In the genomic region with DNA sequence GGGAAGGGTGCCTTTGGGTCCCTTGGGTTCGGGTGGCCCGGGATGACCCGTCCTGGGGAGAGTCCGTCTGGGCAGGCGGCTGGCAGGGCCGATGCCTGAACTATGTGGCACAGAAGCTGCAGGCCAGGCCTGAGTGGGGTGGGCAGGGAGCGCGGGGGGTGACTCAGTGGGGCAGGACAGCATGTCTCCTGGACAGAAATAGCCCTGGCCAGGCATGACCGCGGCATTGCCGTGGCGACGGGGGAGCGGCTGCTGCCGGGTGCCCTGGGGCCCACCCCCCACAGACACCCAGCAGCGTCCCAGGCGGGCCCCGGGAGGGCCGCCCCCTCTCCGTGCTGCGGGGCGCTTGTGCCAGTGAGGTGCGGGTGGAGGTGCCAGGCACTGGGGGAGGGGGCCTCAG, we compare ENCODE assay signal across 28 cellular contexts. TPM values are rescaled to one million over a fixed set of nuclear protein-coding genes. Genes with fewer than 3 reads are reported as not detected.
DNase-seq lines count a peak whose midpoint lies in the region; ATAC-seq, FAIRE-seq and TF ChIP-seq lines count a peak whose summit lies in the region.
"Had no signal": no experiment of that assay in that cellular context is flagged by ENCODE, and none has a peak within 500 bp of the region (broad histone marks: within the 10 kb centered on the region; RNA-seq: fewer than 3 reads in every experiment).

No MANE protein-coding gene starts in this region.

- no peaks in the 10 kb centered on the region for H3K9me3 ChIP-seq in BLaER1 treated with 17β-estradiol and CSF1 and Interleukin-3, amounts not matched to agents 10 nM and 100 nM (replicated peaks in 1 of 11)
- H3K9me3 ChIP-seq in esophagus muscularis mucosa: no peaks in the 10 kb centered on the region
- H3K9me3 ChIP-seq in tibial nerve: no peaks in the 10 kb centered on the region
- H3K9me3 ChIP-seq: body of pancreas, colonic mucosa, HAP-1, transverse colon had no signal

- H3K27ac ChIP-seq in BLaER1 treated with 17β-estradiol and CSF1 and Interleukin-3, amounts not matched to agents 10 nM and 100 nM: no peak overlapping the region
- H3K27ac ChIP-seq in esophagus muscularis mucosa (replicated peaks in 1 of 4) (no peak overlapping the region), tibial nerve (no peak overlapping the region)
- H3K27ac ChIP-seq: body of pancreas, colonic mucosa, parathyroid adenoma, skin epidermis, transverse colon had no signal

- peaks cover 28 to 76% (median 60%) of the 10 kb centered on the region in 11 experiments for H3K27me3 ChIP-seq in BLaER1 treated with 17β-estradiol and CSF1 and Interleukin-3, amounts not matched to agents 10 nM and 100 nM
- H3K27me3 ChIP-seq in esophagus muscularis mucosa: peaks cover 4 to 76% (median 18%) of the 10 kb centered on the region in 4 donors
- peaks cover 0 to 80% of the 10 kb centered on the region in 2 donors for H3K27me3 ChIP-seq in tibial nerve

- H3K4me3 ChIP-seq in BLaER1 treated with 17β-estradiol and CSF1 and Interleukin-3, amounts not matched to agents 10 nM and 100 nM: no peak overlapping the region
- H3K4me3 ChIP-seq in esophagus muscularis mucosa (no peak overlapping the region), tibial nerve (no peak overlapping the region)
- H3K4me3 ChIP-seq: body of pancreas, colonic mucosa, HAP-1, lung, skin epidermis, transverse colon had no signal

- H4K20me1 ChIP-seq in BLaER1 treated with 17β-estradiol and CSF1 and Interleukin-3, amounts not matched to agents 10 nM and 100 nM: peaks cover 0 to 82% (median 36%) of the 10 kb centered on the region in 11 experiments; a peak in 15 of 22 replicates

- TF ChIP-seq CTCF in esophagus muscularis mucosa (IDR thresholded peaks at IDR 0.05) (no peak), tibial nerve (IDR thresholded peaks at IDR 0.05) (no peak)

- intact Hi-C loops in left ventricle myocardium superior (cut with micrococcal nuclease): no loop called here
- intact Hi-C loops in esophagus muscularis mucosa (cut with DNase I): no loop called here

- FAIRE-seq in RCC 7860 (lab: Jason Lieb, UNC): no peak
- FAIRE-seq: GM12891 had no signal

- WGBS in esophagus muscularis mucosa: 81% methylated on average over 16 of the region's 23 CpGs
- 51 to 64% methylated on average over 9 to 23 of the region's 23 CpGs for WGBS in tibial nerve, 2 donors

- peak; percentile 29 for DNase-seq in RCC 7860 (ENCODE audit: low spot score)
- DNase-seq in left ventricle myocardium superior: peak; percentile 92
- peak; percentile 24 for DNase-seq in renal cortical epithelial cell (ENCODE audit: low read depth)
- no peak for DNase-seq in NCI-H748 (lab: John Stamatoyannopoulos, UW; ENCODE audit: unreplicated experiment)
- no peak for DNase-seq in esophagus muscularis mucosa (ENCODE audit: extremely low spot score)
- no peak for DNase-seq in tibial nerve (ENCODE audit: low spot score in 2 of 2)
- DNase-seq: activated CD4-positive, alpha-beta T cell treated with anti-CD3 and anti-CD28 coated beads for 1 hour; activated CD8-positive, alpha-beta memory T cell treated with anti-CD3 and anti-CD28 coated beads for 24 hours; body of pancreas; CD8-positive, alpha-beta memory T cell; colonic mucosa; DMS53; naive B cell; NCI-H1092; NCI-H2081; NK-92 treated with Interleukin-12 subunit alpha and Interleukin-12 subunit beta, amount 100 ng/mL, for 24 hours; stimulated activated CD4-positive, alpha-beta T cell treated with anti-CD3 and anti-CD28 coated beads, Interleukin-2, amount 100 ng/mL, for 24 hours; stimulated activated naive CD4-positive, alpha-beta T cell; transverse colon had no signal

- no peak for TF ChIP-seq EP300 in esophagus muscularis mucosa (IDR thresholded peaks at IDR 0.05)
- no peak for TF ChIP-seq EP300 in tibial nerve (IDR thresholded peaks at IDR 0.05)

- ATAC-seq in left ventricle myocardium superior (peak; percentile 93), HG03196 (IDR thresholded peaks at IDR 0.05; ENCODE audit: unreplicated experiment) (no peak)
- ATAC-seq: body of pancreas had no signal

- H3K4me1 ChIP-seq in BLaER1 treated with 17β-estradiol and CSF1 and Interleukin-3, amounts not matched to agents 10 nM and 100 nM: peaks cover 0 to 65% (median 45%) of the 10 kb centered on the region in 10 experiments; a peak in 16 of 20 replicates
- H3K4me1 ChIP-seq in esophagus muscularis mucosa: peaks cover 1 to 8% (median 7%) of the 10 kb centered on the region in 4 donors
- peaks cover 0 to under 1% (median 0%) of the 10 kb centered on the region in 4 donors for H3K4me1 ChIP-seq in tibial nerve
- H3K4me1 ChIP-seq: body of pancreas, HAP-1, parathyroid adenoma had no signal

- H3K36me3 ChIP-seq in BLaER1 treated with 17β-estradiol and CSF1 and Interleukin-3, amounts not matched to agents 10 nM and 100 nM: no peaks in the 10 kb centered on the region
- no peaks in the 10 kb centered on the region for H3K36me3 ChIP-seq in esophagus muscularis mucosa
- H3K36me3 ChIP-seq in tibial nerve: no peaks in the 10 kb centered on the region
- H3K36me3 ChIP-seq: colonic mucosa, HAP-1, transverse colon had no signal

- peak overlapping the region in 9 of 11 experiments; percentile 17 to 92 (median 71); a peak in 16 of 22 replicates for H3K4me2 ChIP-seq in BLaER1 treated with 17β-estradiol and CSF1 and Interleukin-3, amounts not matched to agents 10 nM and 100 nM

- H3K9ac ChIP-seq in BLaER1 treated with 17β-estradiol and CSF1 and Interleukin-3, amounts not matched to agents 10 nM and 100 nM: no peak overlapping the region; a peak in 1 of 22 replicates
- H3K9ac ChIP-seq: parathyroid adenoma had no signal

- no peak for TF ChIP-seq POLR2A in esophagus muscularis mucosa (IDR thresholded peaks at IDR 0.05; ENCODE audit: low read depth)
- no peak for TF ChIP-seq POLR2A in tibial nerve (IDR thresholded peaks at IDR 0.05)

RNA-seq across cellular contexts. Expression of gene C1QTNF8, which starts 1.8 kb away (rescaled TPM):
- not detected for total RNA-seq in left ventricle myocardium superior
- not detected in 2 replicates for total RNA-seq in renal cortical epithelial cell
- total RNA-seq in esophagus muscularis mucosa: not detected
- total RNA-seq in tibial nerve: not detected
- total RNA-seq: body of pancreas; CD8-positive, alpha-beta memory T cell; colonic mucosa; NCI-H460; RPMI7951; transverse colon had no signal

RNA-seq across cellular contexts. Expression of gene SSTR5, which starts 25.3 kb away (rescaled TPM):
- 25.8 TPM for total RNA-seq in left ventricle myocardium superior
- total RNA-seq in renal cortical epithelial cell: 0.40 TPM in 1 of 2 replicates, not detected in the other
- not detected for total RNA-seq in esophagus muscularis mucosa
- total RNA-seq in tibial nerve: not detected
- total RNA-seq: CD8-positive, alpha-beta memory T cell; RPMI7951; transverse colon had no signal

RNA-seq across cellular contexts. Expression of gene CACNA1H, which starts 55.1 kb away (rescaled TPM):
- 3.2 TPM for total RNA-seq in left ventricle myocardium superior
- 1.0 and 36.2 TPM in 2 replicates for total RNA-seq in renal cortical epithelial cell
- 100 to 1,000 TPM; 225 to 361 (median 259) TPM for total RNA-seq in esophagus muscularis mucosa
- 10 to 100 TPM in 2 of 4 donors, 1 to 10 TPM in 2; 3.8 to 12.0 (median 9.0) TPM for total RNA-seq in tibial nerve
- total RNA-seq: RPMI7951 had no signal

Comparison
In these comparisons a context has a peak if more than half of its experiments do, and no peak if none do; other contexts are left out.
1. DNase-seq: peak in RCC 7860 (single experiment), left ventricle myocardium superior (single experiment) and renal cortical epithelial cell (single experiment); none in NCI-H748 (single experiment), esophagus muscularis mucosa (single experiment) and tibial nerve (0 of 2).
2. RNA of gene SSTR5, which starts 25.3 kb away (total RNA-seq): 25.8 TPM in left ventricle myocardium superior (single experiment); 0.40 TPM in renal cortical epithelial cell, not detected in esophagus muscularis mucosa and not detected in tibial nerve; every median in the first group is over 10 times any median in the second.